19 cellular contexts compared by ENCODE assay signal in the genomic region with DNA sequence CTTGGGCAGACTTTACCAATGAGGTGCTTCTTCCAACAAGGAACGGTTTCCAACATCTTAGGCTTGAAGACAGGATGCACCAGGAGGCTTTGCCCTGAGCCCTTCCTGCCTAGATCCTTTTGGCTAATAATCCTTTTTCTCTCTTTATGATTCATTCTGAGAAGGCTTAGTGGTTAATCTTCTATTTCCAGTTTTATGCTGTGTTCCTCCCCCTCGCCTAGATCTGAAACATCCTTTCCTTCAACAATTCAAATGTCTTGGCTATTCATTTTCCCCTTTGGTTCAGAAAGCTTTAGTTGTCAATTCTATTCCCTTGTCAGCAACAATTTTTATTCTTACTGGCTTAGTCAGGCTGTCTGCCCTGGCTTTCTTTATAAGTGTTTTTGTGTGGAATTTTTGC.
DNase-seq lines count a peak whose midpoint lies in the region; ATAC-seq, FAIRE-seq and TF ChIP-seq lines count a peak whose summit lies in the region.
"Had no signal": no experiment of that assay in that cellular context is flagged by ENCODE, and none has a peak within 500 bp of the region (broad histone marks: within the 10 kb centered on the region; RNA-seq: fewer than 3 reads in every experiment).

No MANE protein-coding gene starts in this region.

- CTCF ChIA-PET in CD4-positive, alpha-beta memory T cell (lab: Charles Lee; ENCODE audit: partially characterized antibody), result no interaction called here
- CTCF ChIA-PET in CD8-positive, alpha-beta T cell (lab: Charles Lee), result no interaction called here

- no peaks in the 10 kb centered on the region for H3K27me3 Mint-ChIP-seq in activated T-helper 17 cell treated with anti-CD3 and anti-CD28 coated beads, Interleukin-2, amount 50 U/mL, for 72 hours
- H3K27me3 Mint-ChIP-seq in CD4-positive, alpha-beta memory T cell, result no peaks in the 10 kb centered on the region
- no peaks in the 10 kb centered on the region for H3K27me3 Mint-ChIP-seq in CD8-positive, alpha-beta T cell (ENCODE audit: low read depth)
- H3K27me3 Mint-ChIP-seq: naive B cell had no signal

- no peak overlapping the region for H3K4me3 Mint-ChIP-seq in activated T-helper 17 cell treated with anti-CD3 and anti-CD28 coated beads, Interleukin-2, amount 50 U/mL, for 72 hours
- H3K4me3 Mint-ChIP-seq in CD4-positive, alpha-beta memory T cell, result no peak overlapping the region
- no peak overlapping the region for H3K4me3 Mint-ChIP-seq in CD8-positive, alpha-beta T cell
- H3K4me3 Mint-ChIP-seq: immature natural killer cell, naive B cell had no signal

- H3K9me3 Mint-ChIP-seq in activated T-helper 17 cell treated with anti-CD3 and anti-CD28 coated beads, Interleukin-2, amount 50 U/mL, for 72 hours, result peaks cover 4% of the 10 kb centered on the region
- peaks cover 0 to 12% (median 5%) of the 10 kb centered on the region in 8 donors for H3K9me3 Mint-ChIP-seq in CD4-positive, alpha-beta memory T cell
- H3K9me3 Mint-ChIP-seq in CD8-positive, alpha-beta T cell, result peaks cover 12% of the 10 kb centered on the region

- H3K36me3 ChIP-seq in subcutaneous abdominal adipose tissue (ENCODE audit: control insufficient read depth in 5 of 5, insufficient read depth in 5 of 5, low read length in 5 of 5), result no peaks in the 10 kb centered on the region
- no peaks in the 10 kb centered on the region for H3K36me3 ChIP-seq in CD4-positive, alpha-beta memory T cell (ENCODE audit: insufficient read depth, low read length)
- H3K36me3 ChIP-seq in CD8-positive, alpha-beta T cell (ENCODE audit: insufficient read depth, low read length), result no peaks in the 10 kb centered on the region
- H3K36me3 ChIP-seq: Peyer's patch had no signal

- no peaks in the 10 kb centered on the region for H3K36me3 Mint-ChIP-seq in activated T-helper 17 cell treated with anti-CD3 and anti-CD28 coated beads, Interleukin-2, amount 50 U/mL, for 72 hours (ENCODE audit: low read depth)
- no peaks in the 10 kb centered on the region for H3K36me3 Mint-ChIP-seq in CD4-positive, alpha-beta memory T cell
- no peaks in the 10 kb centered on the region for H3K36me3 Mint-ChIP-seq in CD8-positive, alpha-beta T cell

- peak; percentile 55 for FAIRE-seq in islet of Langerhans (lab: Jason Lieb, UNC)

- intact Hi-C loops in CD4-positive, alpha-beta memory T cell (cut with micrococcal nuclease), result no loop called here
- intact Hi-C loops in CD8-positive, alpha-beta T cell (cut with DNase I, micrococcal nuclease), result no loop called here

- peaks cover 4% of the 10 kb centered on the region for H3K4me1 Mint-ChIP-seq in activated T-helper 17 cell treated with anti-CD3 and anti-CD28 coated beads, Interleukin-2, amount 50 U/mL, for 72 hours
- H3K4me1 Mint-ChIP-seq in CD4-positive, alpha-beta memory T cell, result no peaks in the 10 kb centered on the region
- no peaks in the 10 kb centered on the region for H3K4me1 Mint-ChIP-seq in CD8-positive, alpha-beta T cell (ENCODE audit: low read depth)
- H3K4me1 Mint-ChIP-seq: immature natural killer cell, naive B cell had no signal

- TF ChIP-seq CTCF in CD8-positive, alpha-beta T cell (IDR thresholded peaks at IDR 0.05), result no peak

- no peaks in the 10 kb centered on the region for H3K27me3 ChIP-seq in subcutaneous abdominal adipose tissue (ENCODE audit: control insufficient read depth in 5 of 5, insufficient read depth in 4 of 5, low read length in 5 of 5)
- H3K27me3 ChIP-seq in CD4-positive, alpha-beta memory T cell (ENCODE audit: insufficient read depth, low read length), result no peaks in the 10 kb centered on the region
- H3K27me3 ChIP-seq in CD8-positive, alpha-beta T cell (ENCODE audit: insufficient read depth, low read length), result no peaks in the 10 kb centered on the region
- H3K27me3 ChIP-seq: Peyer's patch, testis had no signal

- ATAC-seq in activated T-helper 17 cell treated with anti-CD3 and anti-CD28 coated beads, Interleukin-2, amount 50 U/mL, for 72 hours (replicated peaks), result peak; percentile 40
- ATAC-seq in CD8-positive, alpha-beta T cell, result no peak
- ATAC-seq: esophagus mucosa had no signal

- POLR2A ChIA-PET in CD4-positive, alpha-beta memory T cell (lab: Charles Lee; ENCODE audit: partially characterized antibody), result no interaction called here
- POLR2A ChIA-PET in CD8-positive, alpha-beta T cell (lab: Charles Lee), result no interaction called here

- H3K4me1 ChIP-seq in subcutaneous abdominal adipose tissue (ENCODE audit: control insufficient read depth in 5 of 5, insufficient read depth in 5 of 5, low read length in 5 of 5), result peaks cover 1 to 18% (median 9%) of the 10 kb centered on the region in 5 donors
- no peaks in the 10 kb centered on the region for H3K4me1 ChIP-seq in CD4-positive, alpha-beta memory T cell (ENCODE audit: insufficient read depth, low read length)
- H3K4me1 ChIP-seq in CD8-positive, alpha-beta T cell (ENCODE audit: insufficient read depth, low read length), result no peaks in the 10 kb centered on the region
- H3K4me1 ChIP-seq: Peyer's patch, testis had no signal

- DNase-seq in NCI-H82 (lab: John Stamatoyannopoulos, UW) (peak; percentile 21), NCI-H82 treated with DMSO at 0.1 percent for 48 hours (lab: John Stamatoyannopoulos, UW; ENCODE audit: unreplicated experiment) (no peak)
- DNase-seq in activated CD4-positive, alpha-beta T cell treated with anti-CD3 and anti-CD28 coated beads for 4 hours, result no peak
- DNase-seq in CD4-positive, alpha-beta memory T cell, result no peak
- no peak for DNase-seq in CD8-positive, alpha-beta T cell
- DNase-seq: 8988T; activated naive CD4-positive, alpha-beta T cell; Calu3; cerebellar nuclear complex; immature natural killer cell; naive B cell; Peyer's patch; T-helper 9 cell; testis had no signal

- H3K4me3 ChIP-seq in subcutaneous abdominal adipose tissue (ENCODE audit: low read depth in 1 of 5, low read length in 5 of 5), result no peak overlapping the region
- H3K4me3 ChIP-seq in CD4-positive, alpha-beta memory T cell (ENCODE audit: low read length in 2 of 2), result no peak overlapping the region
- no peak overlapping the region for H3K4me3 ChIP-seq in CD8-positive, alpha-beta T cell (ENCODE audit: low read depth, low read length)
- H3K4me3 ChIP-seq: Peyer's patch, skin epidermis, testis had no signal

- peak overlapping the region; percentile 20 for H3K27ac ChIP-seq in subcutaneous abdominal adipose tissue (ENCODE audit: low read depth, low read length)
- no peak overlapping the region for H3K27ac ChIP-seq in CD4-positive, alpha-beta memory T cell (ENCODE audit: low read depth, low read length)
- H3K27ac ChIP-seq in CD8-positive, alpha-beta T cell (ENCODE audit: low read depth, low read length), result no peak overlapping the region
- H3K27ac ChIP-seq: Peyer's patch, testis had no signal

- no peak overlapping the region for H3K27ac Mint-ChIP-seq in activated T-helper 17 cell treated with anti-CD3 and anti-CD28 coated beads, Interleukin-2, amount 50 U/mL, for 72 hours
- no peak overlapping the region for H3K27ac Mint-ChIP-seq in CD4-positive, alpha-beta memory T cell
- H3K27ac Mint-ChIP-seq in CD8-positive, alpha-beta T cell, result no peak overlapping the region
- H3K27ac Mint-ChIP-seq: immature natural killer cell had no signal

- no peaks in the 10 kb centered on the region for H3K9me3 ChIP-seq in subcutaneous abdominal adipose tissue (ENCODE audit: control insufficient read depth in 5 of 5, low read length in 5 of 5)
- H3K9me3 ChIP-seq in CD4-positive, alpha-beta memory T cell (ENCODE audit: control insufficient read depth in 1 of 2, low read length in 2 of 2), result no peaks in the 10 kb centered on the region
- H3K9me3 ChIP-seq in CD8-positive, alpha-beta T cell (ENCODE audit: low read length), result no peaks in the 10 kb centered on the region
- H3K9me3 ChIP-seq: Peyer's patch, testis had no signal

- no peak overlapping the region for H3K9ac ChIP-seq in subcutaneous abdominal adipose tissue (ENCODE audit: low read length in 5 of 5)
